Comparison of ENCODE assay signal across 8 cellular contexts in genomic region chr18:29874519-29875098, GRCh38.
DNase-seq lines count a peak whose midpoint lies in the region; ATAC-seq and TF ChIP-seq lines count a peak whose summit lies in the region.

No MANE protein-coding gene starts in this region.

- TF ChIP-seq POLR2A in spleen (IDR thresholded peaks at IDR 0.05) = no peak

- H3K27ac ChIP-seq in spleen = no peak overlapping the region

- H3K9me3 ChIP-seq in NT2/D1 (ENCODE audit: insufficient read depth, low read length) (no peaks in the 10 kb centered on the region), spleen (peaks cover 0 to 3% (median 0%) of the 10 kb centered on the region in 8 donors)

- DNase-seq in CMK (ENCODE audit: low read depth) (peak; percentile 31), HFF-Myc (ENCODE audit: extremely low read depth, low read depth) (peak; percentile 11), NT2/D1 (ENCODE audit: low read depth, low spot score) (peak; percentile 5), fibroblast of peridontal ligament (ENCODE audit: extremely low read depth) (peak; percentile 11), spleen (no peak)
- DNase-seq in stimulated activated CD4-positive, alpha-beta T cell treated with anti-CD3 and anti-CD28 coated beads, Interleukin-15, amount 100 ng/mL, for 24 hours = no peak
- DNase-seq in stimulated activated naive CD4-positive, alpha-beta T cell treated with Interleukin-2 at 50 U/mL for 16 hours (lab: John Stamatoyannopoulos, UW) = no peak

- TF ChIP-seq CTCF in HFF-Myc (IDR thresholded peaks at IDR 0.05; ENCODE audit: low read depth, low read length, missing control alignments) (peak; percentile 44), spleen (IDR thresholded peaks at IDR 0.05 in 8 of 11, conservative IDR thresholded peaks at IDR 0.05 in 3 of 11) (peak in 6 of 11 experiments; percentile 15 to 38 (median 34))

- H3K36me3 ChIP-seq in NT2/D1 (ENCODE audit: insufficient read depth, insufficient read length, low read length) (no peaks in the 10 kb centered on the region), spleen (no peaks in the 10 kb centered on the region)

- ATAC-seq in HG03280 (IDR thresholded peaks at IDR 0.05; ENCODE audit: unreplicated experiment) = no peak

- H3K27me3 ChIP-seq in NT2/D1 (ENCODE audit: insufficient read depth, insufficient read length) (no peaks in the 10 kb centered on the region), spleen (replicated peaks in 1 of 7) (no peaks in the 10 kb centered on the region)

- intact Hi-C loops in spleen (cut with DNase I; ENCODE audit: low total_unique reads) = no loop called here

- no peak overlapping the region for H3K9ac ChIP-seq in NT2/D1 (ENCODE audit: insufficient read length, low read depth)

- H3K4me1 ChIP-seq in NT2/D1 (ENCODE audit: insufficient read depth, insufficient read length) (no peaks in the 10 kb centered on the region), spleen (no peaks in the 10 kb centered on the region)

- 73 to 83% (median 77%) methylated on average over 3 of the region's 3 CpGs for WGBS in spleen, 5 donors

- H3K4me3 ChIP-seq in HFF-Myc (replicated peaks; ENCODE audit: low read depth, low read length) (no peak overlapping the region), NT2/D1 (ENCODE audit: insufficient read length, low read depth) (no peak overlapping the region), spleen (no peak overlapping the region)

Comparison
In these comparisons a context has a peak if more than half of its experiments do, and no peak if none do; other contexts are left out.
1. DNase-seq: peak in CMK (single experiment), HFF-Myc (single experiment), NT2/D1 (single experiment) and fibroblast of peridontal ligament (single experiment); none in spleen (single experiment), stimulated activated CD4-positive, alpha-beta T cell treated with anti-CD3 and anti-CD28 coated beads, Interleukin-15, amount 100 ng/mL, for 24 hours (single experiment) and stimulated activated naive CD4-positive, alpha-beta T cell treated with Interleukin-2 at 50 U/mL for 16 hours (single experiment).